In genomic region chr6:125363360-125364121, GRCh38 we compare ENCODE assay signal across 9 cellular contexts.
A peak's percentile ranks its signal among the peaks of the same experiment; 100 is the strongest.
DNase-seq lines count a peak whose midpoint lies in the region; ATAC-seq and TF ChIP-seq lines count a peak whose summit lies in the region.
"Had no signal": no experiment of that assay in that cellular context is flagged by ENCODE, and none has a peak within 500 bp of the region (broad histone marks: within the 10 kb centered on the region; RNA-seq: fewer than 3 reads in every experiment).

No MANE protein-coding gene starts in this region.

- no peak overlapping the region for H2AFZ ChIP-seq in MM.1S (ENCODE audit: low read length)

- TF ChIP-seq CTCF in CD14-positive monocyte (IDR thresholded peaks at IDR 0.05), result no peak
- no peak for TF ChIP-seq CTCF in cardiac fibroblast (IDR thresholded peaks at IDR 0.05; ENCODE audit: low read depth, low read length)
- no peak for TF ChIP-seq CTCF in kidney epithelial cell (IDR thresholded peaks at IDR 0.05; ENCODE audit: insufficient read depth, low read length, poor library complexity, severe bottlenecking)
- TF ChIP-seq CTCF in MM.1S (IDR thresholded peaks at IDR 0.05; ENCODE audit: low read length), result no peak

- no peak overlapping the region for H3K27ac Mint-ChIP-seq in CD14-positive monocyte
- H3K27ac Mint-ChIP-seq in stimulated activated effector memory CD8-positive, alpha-beta T cell treated with anti-CD3 and anti-CD28 coated beads, Interleukin-12 subunit alpha, Interleukin-12 subunit beta, amount 100 ng/mL, for 72 hours, result no peak overlapping the region
- H3K27ac Mint-ChIP-seq: activated naive CD8-positive, alpha-beta T cell had no signal

- ATAC-seq in stimulated activated effector memory CD8-positive, alpha-beta T cell treated with anti-CD3 and anti-CD28 coated beads, Interleukin-12 subunit alpha, Interleukin-12 subunit beta, amount 100 ng/mL, for 72 hours, result peak; percentile 26
- no peak for ATAC-seq in HG03135 (IDR thresholded peaks at IDR 0.05; ENCODE audit: unreplicated experiment)

- H3K9me3 ChIP-seq in MM.1S (replicated peaks; ENCODE audit: insufficient read depth, low read length), result no peaks in the 10 kb centered on the region

- H3K27me3 ChIP-seq in kidney epithelial cell (ENCODE audit: control insufficient read depth, insufficient read depth, low read length) (no peaks in the 10 kb centered on the region), MM.1S (replicated peaks; ENCODE audit: insufficient read depth, low read length) (no peaks in the 10 kb centered on the region)

- no peaks in the 10 kb centered on the region for H4K20me1 ChIP-seq in MM.1S (ENCODE audit: insufficient read depth, low read length)

- no peak overlapping the region for H3K27ac ChIP-seq in MM.1S (ENCODE audit: low read length)

- H3K27me3 Mint-ChIP-seq in CD14-positive monocyte (ENCODE audit: low read depth in 3 of 3), result peaks cover 37 to 52% (median 38%) of the 10 kb centered on the region in 3 donors

- H3K9me2 ChIP-seq in MM.1S (replicated peaks; ENCODE audit: insufficient read depth, low read length), result no peaks in the 10 kb centered on the region

- H3K4me3 Mint-ChIP-seq in CD14-positive monocyte, result peak overlapping the region; percentile 14 to 37
- no peak overlapping the region for H3K4me3 Mint-ChIP-seq in stimulated activated effector memory CD8-positive, alpha-beta T cell treated with anti-CD3 and anti-CD28 coated beads, Interleukin-12 subunit alpha, Interleukin-12 subunit beta, amount 100 ng/mL, for 72 hours

- H3F3A ChIP-seq in MM.1S (ENCODE audit: insufficient read depth, low read length), result no peaks in the 10 kb centered on the region

- no peaks in the 10 kb centered on the region for H3K4me1 ChIP-seq in MM.1S (ENCODE audit: low read length)

- intact Hi-C loops in CD14-positive monocyte (cut with micrococcal nuclease), result no loop called here

- H3K4me1 Mint-ChIP-seq in CD14-positive monocyte, result no peaks in the 10 kb centered on the region
- no peaks in the 10 kb centered on the region for H3K4me1 Mint-ChIP-seq in stimulated activated effector memory CD8-positive, alpha-beta T cell treated with anti-CD3 and anti-CD28 coated beads, Interleukin-12 subunit alpha, Interleukin-12 subunit beta, amount 100 ng/mL, for 72 hours

- H3K36me3 ChIP-seq in kidney epithelial cell (ENCODE audit: control insufficient read depth, insufficient read depth, low read length), result no peaks in the 10 kb centered on the region
- no peaks in the 10 kb centered on the region for H3K36me3 ChIP-seq in MM.1S (replicated peaks; ENCODE audit: insufficient read depth, low read length)

- DNase-seq in CD14-positive monocyte (ENCODE audit: low spot score), result no peak
- DNase-seq in NCI-H146 (lab: John Stamatoyannopoulos, UW), result peak; percentile 97
- peak; percentile 59 to 73 for DNase-seq in cardiac fibroblast (ENCODE audit: low read depth in 2 of 2)
- DNase-seq in kidney epithelial cell (ENCODE audit: low read depth), result no peak
- no peak for DNase-seq in stimulated activated effector memory CD8-positive, alpha-beta T cell treated with anti-CD3 and anti-CD28 coated beads, Interleukin-12 subunit alpha, Interleukin-12 subunit beta, amount 100 ng/mL, for 72 hours (ENCODE audit: low spot score in 2 of 2)
- no peak for DNase-seq in MM.1S
- no peak for DNase-seq in stimulated activated CD4-positive, alpha-beta T cell treated with anti-CD3 and anti-CD28 coated beads, Interleukin-2, amount 100 ng/mL, for 48 hours

- H3K36me3 Mint-ChIP-seq in CD14-positive monocyte, result no peaks in the 10 kb centered on the region
- H3K36me3 Mint-ChIP-seq in stimulated activated effector memory CD8-positive, alpha-beta T cell treated with anti-CD3 and anti-CD28 coated beads, Interleukin-12 subunit alpha, Interleukin-12 subunit beta, amount 100 ng/mL, for 72 hours, result no peaks in the 10 kb centered on the region
- H3K36me3 Mint-ChIP-seq: activated naive CD8-positive, alpha-beta T cell had no signal

- H3K4me2 ChIP-seq in MM.1S (ENCODE audit: low read depth, low read length), result no peak overlapping the region

- peak overlapping the region; percentile 39 to 53 for H3K4me3 ChIP-seq in cardiac fibroblast (replicated peaks in 1 of 2; ENCODE audit: low read depth in 2 of 2, low read length in 2 of 2)
- peak overlapping the region; percentile 41 for H3K4me3 ChIP-seq in kidney epithelial cell (ENCODE audit: low read depth, low read length)
- no peak overlapping the region for H3K4me3 ChIP-seq in MM.1S (ENCODE audit: low read length)

- H3K9ac ChIP-seq in MM.1S (ENCODE audit: low read length), result no peak overlapping the region

- H3K9me3 Mint-ChIP-seq in CD14-positive monocyte, result peaks cover 0 to 15% (median 0%) of the 10 kb centered on the region in 7 donors
- H3K9me3 Mint-ChIP-seq in stimulated activated effector memory CD8-positive, alpha-beta T cell treated with anti-CD3 and anti-CD28 coated beads, Interleukin-12 subunit alpha, Interleukin-12 subunit beta, amount 100 ng/mL, for 72 hours, result no peaks in the 10 kb centered on the region

- no peaks in the 10 kb centered on the region for H3K79me2 ChIP-seq in MM.1S (ENCODE audit: low read length)

Comparison
In these comparisons a context has a peak if more than half of its experiments do, and no peak if none do; other contexts are left out.
1. DNase-seq: peak in NCI-H146 (single experiment) and cardiac fibroblast (2 of 2); none in CD14-positive monocyte (single experiment), kidney epithelial cell (single experiment), stimulated activated effector memory CD8-positive, alpha-beta T cell treated with anti-CD3 and anti-CD28 coated beads, Interleukin-12 subunit alpha, Interleukin-12 subunit beta, amount 100 ng/mL, for 72 hours (0 of 2), MM.1S (single experiment) and stimulated activated CD4-positive, alpha-beta T cell treated with anti-CD3 and anti-CD28 coated beads, Interleukin-2, amount 100 ng/mL, for 48 hours (0 of 2).